In the genomic region with DNA sequence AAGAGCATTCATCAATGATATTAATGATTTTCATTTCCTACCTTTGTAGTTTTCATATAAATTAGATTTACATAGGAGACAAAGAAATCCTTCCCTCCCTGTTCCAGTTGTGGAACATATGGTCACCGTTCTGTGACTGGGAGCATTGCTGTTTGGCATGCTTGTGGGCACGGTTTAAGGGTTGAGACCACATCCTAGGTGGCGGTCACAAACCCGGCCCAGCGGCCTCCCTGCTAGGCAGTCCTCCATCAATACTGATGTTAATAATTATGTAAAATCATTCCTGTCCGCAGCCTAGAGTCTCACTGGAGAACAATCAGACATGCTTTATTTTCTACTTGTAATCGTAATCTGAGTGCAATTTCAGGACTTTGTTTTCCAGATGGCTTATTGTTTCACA, we compare ENCODE assay signal across 14 cellular contexts.
A peak's percentile ranks its signal among the peaks of the same experiment; 100 is the strongest.
DNase-seq lines count a peak whose midpoint lies in the region; ATAC-seq, FAIRE-seq and TF ChIP-seq lines count a peak whose summit lies in the region.
"Had no signal": no experiment of that assay in that cellular context is flagged by ENCODE, and none has a peak within 500 bp of the region (broad histone marks: within the 10 kb centered on the region; RNA-seq: fewer than 3 reads in every experiment).

No MANE protein-coding gene starts in this region.

- H3K9me3 Mint-ChIP-seq in endodermal cell (no peaks in the 10 kb centered on the region), progenitor cell of endocrine pancreas (ENCODE audit: low read depth) (no peaks in the 10 kb centered on the region)
- H3K9me3 Mint-ChIP-seq: T-cell had no signal

- no peaks in the 10 kb centered on the region for H3K27me3 Mint-ChIP-seq in endodermal cell (ENCODE audit: insufficient read depth)
- no peaks in the 10 kb centered on the region for H3K27me3 Mint-ChIP-seq in progenitor cell of endocrine pancreas

- H3K9me3 ChIP-seq in endodermal cell (ENCODE audit: control insufficient read depth, low read length), result no peaks in the 10 kb centered on the region
- H3K9me3 ChIP-seq: SJCRH30 had no signal

- H3K4me3 Mint-ChIP-seq in endodermal cell (no peak overlapping the region), progenitor cell of endocrine pancreas (ENCODE audit: low read depth) (no peak overlapping the region)
- H3K4me3 Mint-ChIP-seq: T-cell had no signal

- TF ChIP-seq CTCF in endodermal cell (conservative IDR thresholded peaks at IDR 0.05) (no peak), progenitor cell of endocrine pancreas (IDR thresholded peaks at IDR 0.05; ENCODE audit: unreplicated experiment) (no peak)

- DNase-seq in DMS 273 (lab: John Stamatoyannopoulos, UW; ENCODE audit: unreplicated experiment) (peak; percentile 82), NCI-H2227 (lab: John Stamatoyannopoulos, UW; ENCODE audit: unreplicated experiment) (peak; percentile 63), endodermal cell (no peak), progenitor cell of endocrine pancreas (ENCODE audit: low spot score, unreplicated experiment) (no peak), GM12891 (ENCODE audit: insufficient read length, low spot score) (no peak)
- DNase-seq: DMS153, EL, KG1, NCI-H187, SJCRH30, T-cell had no signal

- H3K27me3 ChIP-seq in endodermal cell (ENCODE audit: control insufficient read depth, insufficient read depth, low read length, poor library complexity, severe bottlenecking), result no peaks in the 10 kb centered on the region
- H3K27me3 ChIP-seq: SJCRH30 had no signal

- WGBS in endodermal cell (ENCODE audit: insufficient coverage in 1 of 2, insufficient read length in 1 of 2), 2 experiments, result 93 to 100% methylated on average over 2 to 7 of the region's 7 CpGs

- no peak overlapping the region for H3K9ac ChIP-seq in endodermal cell (ENCODE audit: extremely low read depth, low read length, poor library complexity, severe bottlenecking)

- peaks cover 4% of the 10 kb centered on the region for H3K4me1 ChIP-seq in endodermal cell (ENCODE audit: control insufficient read depth, insufficient read depth, low read length)
- H3K4me1 ChIP-seq: SJCRH30 had no signal

- H3K27ac Mint-ChIP-seq in endodermal cell (no peak overlapping the region), progenitor cell of endocrine pancreas (peak overlapping the region; percentile 80)
- H3K27ac Mint-ChIP-seq: T-cell had no signal

- peaks cover 19% of the 10 kb centered on the region for H3K4me1 Mint-ChIP-seq in endodermal cell
- peaks cover 18% of the 10 kb centered on the region for H3K4me1 Mint-ChIP-seq in progenitor cell of endocrine pancreas (ENCODE audit: low read depth)

- H3K4me3 ChIP-seq in endodermal cell (ENCODE audit: low read length), result no peak overlapping the region
- H3K4me3 ChIP-seq: SJCRH30 had no signal

- no peak for TF ChIP-seq POLR2A in GM12891 (IDR thresholded peaks at IDR 0.05; ENCODE audit: low read depth, low read length)

- H3K36me3 Mint-ChIP-seq in endodermal cell (ENCODE audit: low read depth), result no peaks in the 10 kb centered on the region
- no peaks in the 10 kb centered on the region for H3K36me3 Mint-ChIP-seq in progenitor cell of endocrine pancreas (ENCODE audit: insufficient read depth)
- H3K36me3 Mint-ChIP-seq: T-cell had no signal

- ATAC-seq in GM19395 (IDR thresholded peaks at IDR 0.05; ENCODE audit: unreplicated experiment) (no peak), HG03280 (IDR thresholded peaks at IDR 0.05; ENCODE audit: unreplicated experiment) (no peak)
- ATAC-seq: T-cell had no signal

- H3K27ac ChIP-seq in endodermal cell (ENCODE audit: low read depth, low read length), result peak overlapping the region; percentile 79
- H3K27ac ChIP-seq: RWPE1, SJCRH30 had no signal

- FAIRE-seq in GM12891 (lab: Jason Lieb, UNC), result no peak

- no peaks in the 10 kb centered on the region for H3K36me3 ChIP-seq in endodermal cell (ENCODE audit: control insufficient read depth, insufficient read depth, low read length)
- H3K36me3 ChIP-seq: SJCRH30 had no signal

TF ChIP-seq in GM12891, 5 proteins besides CTCF, POLR2A, EP300 and RAD21:
- TF ChIP-seq POLR2AphosphoS5 (IDR thresholded peaks at IDR 0.05; ENCODE audit: low read depth, low read length), result no peak
- no peak for TF ChIP-seq PAX5 (IDR thresholded peaks at IDR 0.05; ENCODE audit: insufficient read depth, low read length, severe bottlenecking)
- TF ChIP-seq SPI1 (IDR thresholded peaks at IDR 0.05; ENCODE audit: low read depth, low read length), result no peak
- TF ChIP-seq POU2F2 (IDR thresholded peaks at IDR 0.05; ENCODE audit: low read depth, low read length), result no peak
- no peak for TF ChIP-seq TAF1 (IDR thresholded peaks at IDR 0.05; ENCODE audit: low read depth, low read length)

Comparison
In these comparisons a context has a peak if more than half of its experiments do, and no peak if none do; other contexts are left out.
1. DNase-seq: peak in DMS 273 (single experiment) and NCI-H2227 (single experiment); none in endodermal cell (single experiment), progenitor cell of endocrine pancreas (single experiment) and GM12891 (single experiment).